22 cellular contexts compared by ENCODE assay signal in the genomic region with DNA sequence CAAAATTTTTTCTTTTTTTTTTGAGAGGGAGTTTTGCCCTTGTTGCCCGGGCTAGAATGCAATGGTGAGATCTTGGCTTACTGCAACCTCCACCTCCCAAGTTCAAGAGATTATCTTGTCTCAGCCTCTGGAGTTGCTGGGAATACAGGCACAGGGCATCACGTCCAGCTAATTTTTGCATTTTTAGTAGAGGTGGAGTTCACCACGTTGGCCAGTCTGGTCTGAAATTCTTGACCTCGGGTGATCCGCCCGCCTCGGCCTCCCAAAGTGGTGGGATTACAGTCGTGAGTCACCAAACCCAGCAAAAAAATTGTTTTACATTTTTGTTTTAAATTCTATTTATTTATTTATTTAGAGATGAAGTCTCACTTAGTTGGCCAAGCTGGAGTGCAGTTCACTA. TPM values are rescaled to one million over a fixed set of nuclear protein-coding genes. Genes with fewer than 3 reads are reported as not detected.
DNase-seq lines count a peak whose midpoint lies in the region; ATAC-seq, FAIRE-seq and TF ChIP-seq lines count a peak whose summit lies in the region.
"Had no signal": no experiment of that assay in that cellular context is flagged by ENCODE, and none has a peak within 500 bp of the region (broad histone marks: within the 10 kb centered on the region; RNA-seq: fewer than 3 reads in every experiment).

No MANE protein-coding gene starts in this region.

- H3K23ac ChIP-seq in trophoblast cell (ENCODE audit: low read length) = no peak overlapping the region

- CTCF ChIA-PET in HepG2 (lab: Yijun Ruan, JAX; ENCODE audit: low intra/inter-chr PET ratio, low total read pairs) = no interaction called here

- DNase-seq in HepG2 (ENCODE audit: low spot score) (no peak), right lobe of liver (no peak), endodermal cell (no peak), trophoblast cell (peak; percentile 28 to 29), heart right ventricle (no peak), occipital lobe (lab: John Stamatoyannopoulos, UW) (no peak)
- DNase-seq: AML-193; Caco-2; CD4-positive, alpha-beta T cell; GOT3; H9; KBM-7 had no signal

- peaks cover 8% of the 10 kb centered on the region for H3K36me3 Mint-ChIP-seq in endodermal cell (ENCODE audit: low read depth)
- H3K36me3 Mint-ChIP-seq: IgD-negative memory B cell had no signal

- H2AK5ac ChIP-seq in trophoblast cell (ENCODE audit: low read length) = no peak overlapping the region

- no peak overlapping the region for H3K18ac ChIP-seq in trophoblast cell (ENCODE audit: low read length)

- ATAC-seq in HepG2 (no peak), right lobe of liver (no peak), heart right ventricle (no peak), GM18873 (IDR thresholded peaks at IDR 0.05; ENCODE audit: low FRiP score, unreplicated experiment) (no peak)
- ATAC-seq: A549 had no signal

- intact Hi-C loops in HepG2 (cut with micrococcal nuclease; ENCODE audit: unreplicated experiment) = no loop called here
- intact Hi-C loops in right lobe of liver (cut with DNase I) = no loop called here
- intact Hi-C loops in heart right ventricle (cut with DNase I) = no loop called here

- WGBS in HepG2 (ENCODE audit: low lambda C conversion rate) = 97% methylated on average over 8 of the region's 8 CpGs
- WGBS in right lobe of liver (ENCODE audit: insufficient coverage, low coverage, low lambda C conversion rate, missing lambda C conversion rate) = 89% methylated on average over 7 of the region's 8 CpGs
- WGBS in endodermal cell (ENCODE audit: insufficient coverage in 1 of 2, insufficient read length in 1 of 2), 2 experiments = 95 to 100% methylated on average over 3 to 7 of the region's 8 CpGs
- no CpG with 5 or more reads among the region's 8 CpGs for WGBS in trophoblast cell (ENCODE audit: extremely low coverage, insufficient coverage, insufficient read length)
- WGBS in heart right ventricle, 2 donors = 84 to 85% methylated on average over 8 of the region's 8 CpGs

- H3K4me1 ChIP-seq in HepG2 (ENCODE audit: insufficient read depth, low read length) (peaks cover 27% of the 10 kb centered on the region), right lobe of liver (no peaks in the 10 kb centered on the region), endodermal cell (ENCODE audit: control insufficient read depth, insufficient read depth, low read length) (no peaks in the 10 kb centered on the region), trophoblast cell (ENCODE audit: control insufficient read depth in 1 of 2, insufficient read depth in 2 of 2, low read length in 2 of 2) (no peaks in the 10 kb centered on the region), heart right ventricle (peaks cover 0 to 7% (median 0%) of the 10 kb centered on the region in 9 donors)
- H3K4me1 ChIP-seq: A549, Caco-2 had no signal

- H3K9ac ChIP-seq in HepG2 (ENCODE audit: insufficient read depth, low read depth, low read length) (no peak overlapping the region), endodermal cell (ENCODE audit: extremely low read depth, low read length, poor library complexity, severe bottlenecking) (no peak overlapping the region), trophoblast cell (ENCODE audit: low read length) (no peak overlapping the region)

- peak overlapping the region; percentile 64 for H3K27ac Mint-ChIP-seq in endodermal cell
- H3K27ac Mint-ChIP-seq: CD4-positive, alpha-beta T cell; H9; IgD-negative memory B cell had no signal

- in situ Hi-C loops in HepG2 (cut with HindIII; ENCODE audit: extremely low pct_ligation_motif_present, low pct_unique_long_range_greater_than_20kb) = no loop called here

- TF ChIP-seq EP300 in HepG2 (IDR thresholded peaks at IDR 0.05; ENCODE audit: low read depth in 2 of 2, low read length in 2 of 2) (no peak), HepG2 (CRISPR knock-in tag; IDR thresholded peaks at IDR 0.05; ENCODE audit: borderline replicate concordance) (no peak)

- TF ChIP-seq POLR2A in HepG2 (IDR thresholded peaks at IDR 0.05; ENCODE audit: insufficient read depth in 1 of 2, low read depth in 2 of 2, low read length in 2 of 2) (no peak), right lobe of liver (IDR thresholded peaks at IDR 0.05) (no peak)

- H2BK5ac ChIP-seq in trophoblast cell (ENCODE audit: low read depth, low read length, poor library complexity) = no peak overlapping the region

- H2BK12ac ChIP-seq in trophoblast cell (ENCODE audit: low read length) = no peak overlapping the region

- H3K4ac ChIP-seq in trophoblast cell (ENCODE audit: low read depth, low read length) = no peak overlapping the region

- no peak for TF ChIP-seq CTCF in HepG2 (CRISPR knock-in tag; IDR thresholded peaks at IDR 0.05)
- TF ChIP-seq CTCF in right lobe of liver (IDR thresholded peaks at IDR 0.05) = no peak
- TF ChIP-seq CTCF in endodermal cell (conservative IDR thresholded peaks at IDR 0.05) = no peak
- no peak for TF ChIP-seq CTCF in heart right ventricle (IDR thresholded peaks at IDR 0.05)

- BruUV-seq in HepG2 (replicated peaks; lab: Mats Ljungman, UMichigan) = no TSS peak

- H3K4me3 ChIP-seq in HepG2 (replicated peaks in 1 of 3; ENCODE audit: insufficient read depth in 1 of 3, low read depth in 2 of 3, low read length in 3 of 3) (no peak overlapping the region), right lobe of liver (no peak overlapping the region), endodermal cell (ENCODE audit: low read length) (no peak overlapping the region), trophoblast cell (ENCODE audit: low read depth, low read length) (no peak overlapping the region), heart right ventricle (no peak overlapping the region)
- H3K4me3 ChIP-seq: A549 had no signal

- no peaks in the 10 kb centered on the region for H3K79me2 ChIP-seq in HepG2 (ENCODE audit: insufficient read depth, low read length)
- H3K79me2 ChIP-seq in trophoblast cell (ENCODE audit: control insufficient read depth, insufficient read depth, low read length, poor library complexity) = no peaks in the 10 kb centered on the region

- H4K8ac ChIP-seq in trophoblast cell (ENCODE audit: low read depth, low read length) = no peak overlapping the region

- H3K36me3 ChIP-seq in HepG2 (replicated peaks in 1 of 2; ENCODE audit: control insufficient read depth in 1 of 2, insufficient read depth in 2 of 2, low read length in 2 of 2) (peaks cover 0 to 5% of the 10 kb centered on the region in 2 experiments; a peak in 2 of 5 replicates), right lobe of liver (no peaks in the 10 kb centered on the region), endodermal cell (ENCODE audit: control insufficient read depth, insufficient read depth, low read length) (no peaks in the 10 kb centered on the region), trophoblast cell (ENCODE audit: control insufficient read depth in 1 of 2, insufficient read depth in 2 of 2, low read length in 2 of 2) (peaks cover 0 to 2% of the 10 kb centered on the region in 2 experiments), heart right ventricle (no peaks in the 10 kb centered on the region)

- H3K9me3 ChIP-seq in HepG2 (ENCODE audit: low read length) = no peaks in the 10 kb centered on the region
- no peaks in the 10 kb centered on the region for H3K9me3 ChIP-seq in right lobe of liver
- H3K9me3 ChIP-seq in endodermal cell (ENCODE audit: control insufficient read depth, low read length) = peaks cover 6% of the 10 kb centered on the region
- H3K9me3 ChIP-seq in trophoblast cell (ENCODE audit: insufficient read depth, low read depth, low read length) = no peaks in the 10 kb centered on the region
- no peaks in the 10 kb centered on the region for H3K9me3 ChIP-seq in heart right ventricle
- H3K9me3 ChIP-seq: A549 had no signal

- H2BK120ac ChIP-seq in trophoblast cell (ENCODE audit: insufficient read depth, low read length, poor library complexity) = no peak overlapping the region

- H3K27me3 ChIP-seq in HepG2 (ENCODE audit: control insufficient read depth in 1 of 2, insufficient read depth in 2 of 2, low read length in 2 of 2) (no peaks in the 10 kb centered on the region), right lobe of liver (no peaks in the 10 kb centered on the region), endodermal cell (ENCODE audit: control insufficient read depth, insufficient read depth, low read length, poor library complexity, severe bottlenecking) (no peaks in the 10 kb centered on the region), trophoblast cell (ENCODE audit: insufficient read depth, low read length) (no peaks in the 10 kb centered on the region), heart right ventricle (peaks cover 0 to 23% (median 19%) of the 10 kb centered on the region in 7 donors)

- TF ChIP-seq RAD21 in HepG2 (CRISPR knock-in tag; IDR thresholded peaks at IDR 0.05) = no peak

- H3K4me2 ChIP-seq in HepG2 (ENCODE audit: low read depth, low read length) (no peak overlapping the region), trophoblast cell (ENCODE audit: low read length) (no peak overlapping the region)
- H3K4me2 ChIP-seq: A549 had no signal

- H4K91ac ChIP-seq in trophoblast cell (ENCODE audit: low read depth, low read length) = no peak overlapping the region

- H3K14ac ChIP-seq in trophoblast cell (ENCODE audit: low read length) = no peak overlapping the region

- H3K27me3 Mint-ChIP-seq in endodermal cell (ENCODE audit: insufficient read depth) = peaks cover 1% of the 10 kb centered on the region

- H4K20me1 ChIP-seq in HepG2 (ENCODE audit: insufficient read depth, low read length) = no peaks in the 10 kb centered on the region

- no peaks in the 10 kb centered on the region for H3K79me1 ChIP-seq in trophoblast cell (ENCODE audit: low read length)

- H3K27ac ChIP-seq in HepG2 (ENCODE audit: extremely low read length, insufficient read depth, low read length) (no peak overlapping the region), right lobe of liver (no peak overlapping the region), endodermal cell (ENCODE audit: low read depth, low read length) (no peak overlapping the region), trophoblast cell (ENCODE audit: low read depth, low read length) (no peak overlapping the region), heart right ventricle (no peak overlapping the region)
- H3K27ac ChIP-seq: 22Rv1, A549, C4-2B had no signal

- no peak overlapping the region for H4K12ac ChIP-seq in trophoblast cell (ENCODE audit: low read depth, low read length)

- POLR2A ChIA-PET in HepG2 (lab: Yijun Ruan, JAX) = interaction anchor here (1.9 kb wide), 1 partner anchor 14 kb away, joined by 5 read pairs; no protein-coding TSS in a partner anchor

- peaks cover 9% of the 10 kb centered on the region for H3K4me1 Mint-ChIP-seq in endodermal cell
- H3K4me1 Mint-ChIP-seq: IgD-negative memory B cell had no signal

- H2AFZ ChIP-seq in HepG2 (ENCODE audit: low read length) (no peak overlapping the region), trophoblast cell (ENCODE audit: insufficient read depth, low read length, poor library complexity) (no peak overlapping the region)

- H3K9me3 Mint-ChIP-seq in endodermal cell = peaks cover 10% of the 10 kb centered on the region
- H3K9me3 Mint-ChIP-seq: CD4-positive, alpha-beta T cell; IgD-negative memory B cell had no signal

- FAIRE-seq in HepG2 (lab: Jason Lieb, UNC) = no peak
- FAIRE-seq: A549, D721Med, G401.6, GM12891 had no signal

- no peak overlapping the region for H3K4me3 Mint-ChIP-seq in endodermal cell
- H3K4me3 Mint-ChIP-seq: CD4-positive, alpha-beta T cell; H9; IgD-negative memory B cell had no signal

RNA-seq across cellular contexts. Expression of gene SLC2A14, which starts 4.7 kb away (rescaled TPM):
- total RNA-seq in HepG2 (2016; rRNA removed; fragmentation: Illumina TruSeq; extraction: Trizol) (6.6 and 7.7 TPM in 2 replicates), right lobe of liver (100 to 1,000 TPM in 1 of 6 experiments, 1 to 10 TPM in 2, under 1 TPM in 3; 0.18 to 110 (median 0.95) TPM), endodermal cell (10 to 100 TPM; 35.9 to 70.9 TPM), heart right ventricle (under 1 TPM in 3 of 10 donors, not detected in 7; 0.22 to 0.95 (median 0.39) TPM), occipital lobe (not detected)
- 3.1 and 3.3 TPM in 2 replicates for total RNA-seq in HepG2 (2016; cell fraction: cytosol; rRNA removed; fragmentation: Illumina TruSeq; extraction: Trizol; ENCODE audit: low read depth)
- total RNA-seq in HepG2 (2016; cell fraction: insoluble cytoplasmic fraction; rRNA removed; fragmentation: Illumina TruSeq; extraction: Trizol) = 4.0 and 7.7 TPM in 2 replicates
- total RNA-seq in HepG2 (2016; cell fraction: membrane; rRNA removed; fragmentation: Illumina TruSeq; extraction: Trizol) = 3.2 TPM in 2 replicates
- 7.9 and 9.0 TPM in 2 replicates for total RNA-seq in HepG2 (2016; cell fraction: nucleus; rRNA removed; fragmentation: Illumina TruSeq; extraction: Trizol)
- polyA plus RNA-seq in HepG2 (2011; rRNA removed) (30.5 and 39.0 TPM in 2 replicates), heart right ventricle (not detected)
- polyA plus RNA-seq in HepG2 (2011; cell fraction: cytosol; rRNA removed) = 24.0 and 28.8 TPM in 2 replicates
- polyA plus RNA-seq in HepG2 (2011; cell fraction: nucleus; rRNA removed) = 49.2 and 50.3 TPM in 2 replicates
- 11.2 and 16.0 TPM in 2 replicates for polyA plus RNA-seq in HepG2 (2012)
- 0.50 and 0.70 TPM in 2 replicates for polyA plus RNA-seq in HepG2 (2016; cell fraction: cytosol; fragmentation: Illumina TruSeq; extraction: Trizol; ENCODE audit: low read depth)
- 4.1 and 5.4 TPM in 2 replicates for polyA plus RNA-seq in HepG2 (2016; cell fraction: insoluble cytoplasmic fraction; fragmentation: Illumina TruSeq; extraction: Trizol; ENCODE audit: low read depth)
- 1.4 and 1.5 TPM in 2 replicates for polyA plus RNA-seq in HepG2 (2016; cell fraction: membrane; fragmentation: Illumina TruSeq; extraction: Trizol; ENCODE audit: low read depth)
- polyA plus RNA-seq in HepG2 (2016; cell fraction: nucleus; fragmentation: Illumina TruSeq; extraction: Trizol; ENCODE audit: insufficient read depth, low read depth) = 21.8 and 24.7 TPM in 2 replicates
- polyA minus RNA-seq in HepG2 (2011; rRNA and poly(A)+ RNA removed; ENCODE audit: low replicate concordance) = 0.09 and 35.8 TPM in 2 replicates
- polyA minus RNA-seq in HepG2 (2011; cell fraction: cytosol; rRNA and poly(A)+ RNA removed) = 11.6 and 14.8 TPM in 2 replicates
- 25.6 and 26.0 TPM in 2 replicates for polyA minus RNA-seq in HepG2 (2011; cell fraction: nucleus; rRNA and poly(A)+ RNA removed)
- polyA plus RNA-seq in endodermal cell (2013, experiment 1 of 2) = 0.50 TPM
- polyA plus RNA-seq in endodermal cell (2013, experiment 2 of 2) = 0.54 TPM
- polyA plus RNA-seq in trophoblast cell (2013) = 17.6 TPM in 2 replicates
- total RNA-seq: HT1080 had no signal
- polyA plus RNA-seq: BJ, IgD-negative memory B cell had no signal

RNA-seq across cellular contexts. Expression of gene SLC2A3, which starts 58.6 kb away (rescaled TPM):
- total RNA-seq in HepG2 (2016; rRNA removed; fragmentation: Illumina TruSeq; extraction: Trizol) (22.6 and 39.3 TPM in 2 replicates), right lobe of liver (10 to 100 TPM in 2 of 6 experiments, 1 to 10 TPM in 4; 6.6 to 53.5 (median 8.4) TPM), endodermal cell (1,000 to 10,000 TPM; 1,330 to 2,480 TPM), heart right ventricle (100 to 1,000 TPM in 1 of 10 donors, 10 to 100 TPM in 8, 1 to 10 TPM in 1; 9.1 to 109 (median 15.7) TPM), occipital lobe (57.1 TPM)
- 4.1 and 6.1 TPM in 2 replicates for total RNA-seq in HepG2 (2016; cell fraction: cytosol; rRNA removed; fragmentation: Illumina TruSeq; extraction: Trizol; ENCODE audit: low read depth)
- 23.5 and 38.0 TPM in 2 replicates for total RNA-seq in HepG2 (2016; cell fraction: insoluble cytoplasmic fraction; rRNA removed; fragmentation: Illumina TruSeq; extraction: Trizol)
- total RNA-seq in HepG2 (2016; cell fraction: membrane; rRNA removed; fragmentation: Illumina TruSeq; extraction: Trizol) = 8.7 and 10.8 TPM in 2 replicates
- total RNA-seq in HepG2 (2016; cell fraction: nucleus; rRNA removed; fragmentation: Illumina TruSeq; extraction: Trizol) = 44.8 and 53.2 TPM in 2 replicates
- polyA plus RNA-seq in HepG2 (2011; rRNA removed) (282 and 580 TPM in 2 replicates), heart right ventricle (1 to 10 TPM; 3.9 to 6.4 TPM)
- 309 and 461 TPM in 2 replicates for polyA plus RNA-seq in HepG2 (2011; cell fraction: cytosol; rRNA removed)
- polyA plus RNA-seq in HepG2 (2011; cell fraction: nucleus; rRNA removed) = 109 and 185 TPM in 2 replicates
- 113 and 491 TPM in 2 replicates for polyA plus RNA-seq in HepG2 (2012)
- polyA plus RNA-seq in HepG2 (2016; cell fraction: cytosol; fragmentation: Illumina TruSeq; extraction: Trizol; ENCODE audit: low read depth) = 1.8 and 2.1 TPM in 2 replicates
- 10.2 and 12.0 TPM in 2 replicates for polyA plus RNA-seq in HepG2 (2016; cell fraction: insoluble cytoplasmic fraction; fragmentation: Illumina TruSeq; extraction: Trizol; ENCODE audit: low read depth)
- polyA plus RNA-seq in HepG2 (2016; cell fraction: membrane; fragmentation: Illumina TruSeq; extraction: Trizol; ENCODE audit: low read depth) = 3.1 and 4.6 TPM in 2 replicates
- 49.3 and 51.9 TPM in 2 replicates for polyA plus RNA-seq in HepG2 (2016; cell fraction: nucleus; fragmentation: Illumina TruSeq; extraction: Trizol; ENCODE audit: insufficient read depth, low read depth)
- polyA minus RNA-seq in HepG2 (2011; rRNA and poly(A)+ RNA removed; ENCODE audit: low replicate concordance) = 79.9 and 1,387 TPM in 2 replicates
- 227 and 431 TPM in 2 replicates for polyA minus RNA-seq in HepG2 (2011; cell fraction: cytosol; rRNA and poly(A)+ RNA removed)
- polyA minus RNA-seq in HepG2 (2011; cell fraction: nucleus; rRNA and poly(A)+ RNA removed) = 200 and 331 TPM in 2 replicates
- polyA plus RNA-seq in endodermal cell (2013, experiment 1 of 2) = 758 TPM
- polyA plus RNA-seq in endodermal cell (2013, experiment 2 of 2) = 902 TPM
- polyA plus RNA-seq in trophoblast cell (2013) = 1,584 and 1,664 TPM in 2 replicates

Comparison
In these comparisons a context has a peak if more than half of its experiments do, and no peak if none do; other contexts are left out.
1. DNase-seq: peak in trophoblast cell (2 of 2); none in HepG2 (single experiment), right lobe of liver (0 of 3), endodermal cell (single experiment), heart right ventricle (0 of 2) and occipital lobe (single experiment).
2. RNA of gene SLC2A3, which starts 58.6 kb away (total RNA-seq): 1,330 to 2,480 TPM in endodermal cell; 57.1 TPM in occipital lobe (single experiment), 4.1 to 53.2 TPM in HepG2, 9.1 to 109 TPM in heart right ventricle and 6.6 to 53.5 TPM in right lobe of liver; every median in the first group is over 10 times any median in the second.